In genomic region chr5:72241346-72242003, GRCh38 we compare ENCODE assay signal across 19 cellular contexts.
A peak's percentile ranks its signal among the peaks of the same experiment; 100 is the strongest.
DNase-seq lines count a peak whose midpoint lies in the region; ATAC-seq and TF ChIP-seq lines count a peak whose summit lies in the region.
"Had no signal": no experiment of that assay in that cellular context is flagged by ENCODE, and none has a peak within 500 bp of the region (broad histone marks: within the 10 kb centered on the region; RNA-seq: fewer than 3 reads in every experiment).

No MANE protein-coding gene starts in this region.

- H3K27ac ChIP-seq in caudate nucleus (ENCODE audit: low read depth, low read length) (peak overlapping the region; percentile 92), PC-3 (ENCODE audit: low read length) (no peak overlapping the region)
- H3K27ac ChIP-seq: neutrophil had no signal

- TF ChIP-seq CTCF in nephron (IDR thresholded peaks at IDR 0.05; ENCODE audit: unreplicated experiment in 3 of 3) (no peak), PC-3 (conservative IDR thresholded peaks at IDR 0.05; ENCODE audit: low read depth, low read length) (no peak), foreskin fibroblast (IDR thresholded peaks at IDR 0.05; ENCODE audit: low read depth, low read length) (no peak)

- H3K4me1 ChIP-seq in PC-3 (ENCODE audit: insufficient read depth, low read length): peaks cover 15% of the 10 kb centered on the region

- H3K9ac ChIP-seq in PC-3 (ENCODE audit: low read length): no peak overlapping the region

- H3K36me3 ChIP-seq in PC-3 (ENCODE audit: low read depth, low read length): 0 out of 2 replicates have a peak, but pooled peaks cover 3% of the 10 kb centered on the region
- H3K36me3 ChIP-seq: neutrophil had no signal

- H3K4me3 Mint-ChIP-seq in nephron: no peak overlapping the region
- H3K4me3 Mint-ChIP-seq: activated T-cell treated with anti-CD3 and anti-CD28 coated beads, Interleukin-2, amount 50 U/mL, for 4 hours; dendritic cell treated with granulocyte-macrophage colony-stimulating factor and Interleukin-4, amounts not matched to agents 40 ng/mL and 50 ng/mL, for 4 days had no signal

- DNase-seq in Ammon's horn (ENCODE audit: low spot score): peak; percentile 89
- peak; percentile 49 for DNase-seq in NCI-H2081 treated with DMSO at 0.1 percent for 48 hours (lab: John Stamatoyannopoulos, UW)
- peak in 53 of 61 donors; percentile 2 to 81 (median 48) for DNase-seq in caudate nucleus (lab: John Stamatoyannopoulos, UW)
- no peak for DNase-seq in PC-3
- no peak for DNase-seq in NCI-H226
- DNase-seq in foreskin fibroblast: no peak
- DNase-seq: ACHN; activated T-cell treated with anti-CD3 and anti-CD28 coated beads, Interleukin-2, amount 50 U/mL, for 4 hours; MM.1S; NCI-H510A; T-helper 9 cell had no signal

- ATAC-seq in PC-3 (no peak), GM21367 (IDR thresholded peaks at IDR 0.05; ENCODE audit: unreplicated experiment) (no peak)
- ATAC-seq: activated T-cell treated with anti-CD3 and anti-CD28 coated beads, Interleukin-2, amount 50 U/mL, for 4 hours; HCT116; Right ventricle myocardium inferior had no signal

- H3K4me1 Mint-ChIP-seq in nephron: peaks cover 33% of the 10 kb centered on the region

- POLR2A ChIA-PET in PC-3 (lab: Charles Lee; ENCODE audit: unreplicated experiment): no interaction called here

- intact Hi-C loops in PC-3 (cut with micrococcal nuclease): loop anchor here (10.0 kb wide), 1 partner anchor 107 kb away; no protein-coding TSS in a partner anchor

- no TSS peak for BruUV-seq in PC-3 (replicated peaks; lab: Mats Ljungman, UMichigan)

- no peaks in the 10 kb centered on the region for H3K9me2 ChIP-seq in PC-3 (replicated peaks; ENCODE audit: low read length)

- no peaks in the 10 kb centered on the region for H3K9me3 ChIP-seq in PC-3 (ENCODE audit: low read length)
- H3K9me3 ChIP-seq: neutrophil had no signal

- no peak overlapping the region for H3K4me2 ChIP-seq in PC-3 (ENCODE audit: low read length)
- H3K4me2 ChIP-seq: smooth muscle cell had no signal

- H3K27ac Mint-ChIP-seq in nephron: peak overlapping the region in 2 of 3 experiments; percentile 41 to 56
- H3K27ac Mint-ChIP-seq: dendritic cell treated with granulocyte-macrophage colony-stimulating factor and Interleukin-4, amounts not matched to agents 40 ng/mL and 50 ng/mL, for 4 days had no signal

- H2AFZ ChIP-seq in PC-3 (ENCODE audit: low read length): no peak overlapping the region

- H3K27me3 ChIP-seq in PC-3 (ENCODE audit: low read length): no peaks in the 10 kb centered on the region
- H3K27me3 ChIP-seq: neutrophil had no signal

- no peak overlapping the region for H3K4me3 ChIP-seq in PC-3 (ENCODE audit: low read length)
- H3K4me3 ChIP-seq in foreskin fibroblast (ENCODE audit: low read depth in 1 of 2, low read length in 2 of 2): no peak overlapping the region
- H3K4me3 ChIP-seq: lung, smooth muscle cell had no signal

- no peaks in the 10 kb centered on the region for H4K20me1 ChIP-seq in PC-3 (ENCODE audit: low read length)

- peaks cover 22% of the 10 kb centered on the region for H3K79me2 ChIP-seq in PC-3 (ENCODE audit: low read length)

- H3K36me3 Mint-ChIP-seq in nephron (ENCODE audit: low read depth): peaks cover 8% of the 10 kb centered on the region

- CTCF ChIA-PET in PC-3 (lab: Charles Lee): no interaction called here

- H3F3A ChIP-seq in PC-3 (ENCODE audit: low read length, unreplicated experiment): no peaks in the 10 kb centered on the region

- no peaks in the 10 kb centered on the region for H3K27me3 Mint-ChIP-seq in nephron (ENCODE audit: low read depth)
- H3K27me3 Mint-ChIP-seq: dendritic cell treated with granulocyte-macrophage colony-stimulating factor and Interleukin-4, amounts not matched to agents 40 ng/mL and 50 ng/mL, for 4 days had no signal

- no peaks in the 10 kb centered on the region for H3K9me3 Mint-ChIP-seq in nephron
- H3K9me3 Mint-ChIP-seq: activated T-cell treated with anti-CD3 and anti-CD28 coated beads, Interleukin-2, amount 50 U/mL, for 4 hours; dendritic cell treated with granulocyte-macrophage colony-stimulating factor and Interleukin-4, amounts not matched to agents 40 ng/mL and 50 ng/mL, for 4 days had no signal

Comparison
In these comparisons a context has a peak if more than half of its experiments do, and no peak if none do; other contexts are left out.
1. DNase-seq: peak in Ammon's horn (single experiment), NCI-H2081 treated with DMSO at 0.1 percent for 48 hours (single experiment) and caudate nucleus (53 of 61); none in PC-3 (single experiment), NCI-H226 (single experiment) and foreskin fibroblast (0 of 2).